ENCODE assay signal across 8 cellular contexts in the genomic region with DNA sequence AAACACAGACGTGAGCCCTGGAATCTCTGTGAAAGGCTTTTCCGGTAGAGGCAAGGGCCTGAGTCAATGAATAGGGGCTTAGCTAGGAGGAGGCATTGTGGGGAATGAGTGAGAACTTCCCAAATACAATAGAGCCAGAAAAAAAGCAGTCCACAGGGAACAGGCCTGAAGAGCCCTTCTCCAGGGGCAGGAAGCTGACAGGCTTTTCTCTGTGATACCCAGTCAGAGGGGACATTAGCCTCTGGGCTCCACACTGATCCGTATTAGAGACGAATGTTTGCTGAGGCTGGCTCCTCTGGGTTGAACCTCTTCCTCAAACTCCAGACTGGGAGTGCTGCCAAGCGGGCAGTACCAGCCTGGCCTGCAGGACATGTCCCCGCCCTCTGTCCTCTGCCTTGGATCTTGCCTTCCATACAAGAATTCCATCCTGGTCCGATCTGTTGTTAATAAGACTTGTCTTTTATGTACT. TPM values are rescaled to one million over a fixed set of nuclear protein-coding genes. Genes with fewer than 3 reads are reported as not detected.
DNase-seq lines count a peak whose midpoint lies in the region; ATAC-seq lines count a peak whose summit lies in the region.

No MANE protein-coding gene starts in this region.

- peaks cover 37% of the 10 kb centered on the region for H3K4me1 ChIP-seq in CD4-positive, CD25-positive, alpha-beta regulatory T cell (ENCODE audit: control insufficient read depth, insufficient read depth, low read length, poor library complexity, severe bottlenecking)
- peaks cover 42% of the 10 kb centered on the region for H3K4me1 ChIP-seq in effector memory CD4-positive, alpha-beta T cell (ENCODE audit: control insufficient read depth, insufficient read depth, low read length, poor library complexity, severe bottlenecking)

- H3K4me1 Mint-ChIP-seq in CD4-positive, CD25-positive, alpha-beta regulatory T cell, result peaks cover 18 to 54% (median 38%) of the 10 kb centered on the region in 4 donors

- peak overlapping the region; percentile 99 to 100 (median 100) for H3K27ac Mint-ChIP-seq in CD4-positive, CD25-positive, alpha-beta regulatory T cell

- H3K27me3 Mint-ChIP-seq in CD4-positive, CD25-positive, alpha-beta regulatory T cell, result peaks cover 6% of the 10 kb centered on the region

- H3K4me3 Mint-ChIP-seq in CD4-positive, CD25-positive, alpha-beta regulatory T cell, result peak overlapping the region in 3 of 4 donors; percentile 19 to 94 (median 32)

- no peaks in the 10 kb centered on the region for H3K9me3 ChIP-seq in CD4-positive, CD25-positive, alpha-beta regulatory T cell (ENCODE audit: control insufficient read depth in 2 of 2, low read length in 2 of 2)
- no peaks in the 10 kb centered on the region for H3K9me3 ChIP-seq in effector memory CD4-positive, alpha-beta T cell (ENCODE audit: control insufficient read depth, low read length)

- H3K9me3 Mint-ChIP-seq in CD4-positive, CD25-positive, alpha-beta regulatory T cell, result peaks cover 0 to 2% (median 0%) of the 10 kb centered on the region in 7 donors

- H3K4me3 ChIP-seq in CD4-positive, CD25-positive, alpha-beta regulatory T cell (ENCODE audit: low read depth, low read length), result no peak overlapping the region
- H3K4me3 ChIP-seq in effector memory CD4-positive, alpha-beta T cell (ENCODE audit: insufficient read depth, low read depth, low read length, poor library complexity, severe bottlenecking), result no peak overlapping the region

- no peaks in the 10 kb centered on the region for H3K27me3 ChIP-seq in CD4-positive, CD25-positive, alpha-beta regulatory T cell (ENCODE audit: control insufficient read depth, insufficient read depth, low read length)
- no peaks in the 10 kb centered on the region for H3K27me3 ChIP-seq in effector memory CD4-positive, alpha-beta T cell (replicated peaks; ENCODE audit: control insufficient read depth, insufficient read depth, low read length, poor library complexity, severe bottlenecking)

- peak overlapping the region; percentile 99 for H3K27ac ChIP-seq in CD4-positive, CD25-positive, alpha-beta regulatory T cell (ENCODE audit: insufficient read depth, low read length, poor library complexity, severe bottlenecking)
- H3K27ac ChIP-seq in effector memory CD4-positive, alpha-beta T cell (ENCODE audit: insufficient read depth, low read length, poor library complexity, severe bottlenecking), result peak overlapping the region; percentile 99

- H3K36me3 ChIP-seq in CD4-positive, CD25-positive, alpha-beta regulatory T cell (ENCODE audit: control insufficient read depth, insufficient read depth, low read length), result peaks cover 5% of the 10 kb centered on the region
- H3K36me3 ChIP-seq in effector memory CD4-positive, alpha-beta T cell (ENCODE audit: control insufficient read depth, insufficient read depth, low read length), result peaks cover under 1% of the 10 kb centered on the region

- ATAC-seq in CD4-positive, CD25-positive, alpha-beta regulatory T cell (ENCODE audit: low read depth in 2 of 2), result no peak
- ATAC-seq in GM18520 (IDR thresholded peaks at IDR 0.05; ENCODE audit: unreplicated experiment) (no peak), GM19467 (IDR thresholded peaks at IDR 0.05; ENCODE audit: unreplicated experiment) (no peak)

- DNase-seq in CD4-positive, CD25-positive, alpha-beta regulatory T cell, result no peak
- peak; percentile 5 for DNase-seq in NCI-H2196 treated with DMSO at 0.1 percent for 48 hours (lab: John Stamatoyannopoulos, UW; ENCODE audit: unreplicated experiment)
- no peak for DNase-seq in effector memory CD4-positive, alpha-beta T cell
- peak; percentile 43 for DNase-seq in myocyte (ENCODE audit: low read depth)
- no peak for DNase-seq in NCI-H2227 (lab: John Stamatoyannopoulos, UW; ENCODE audit: unreplicated experiment)
- DNase-seq in NCI-H1436 treated with DMSO at 0.1 percent for 48 hours (lab: John Stamatoyannopoulos, UW), result no peak

- no peaks in the 10 kb centered on the region for H3K36me3 Mint-ChIP-seq in CD4-positive, CD25-positive, alpha-beta regulatory T cell

RNA-seq across cellular contexts. Expression of gene DHRS12, which starts 2.3 kb away (rescaled TPM):
- total RNA-seq in CD4-positive, CD25-positive, alpha-beta regulatory T cell, result 25.9 TPM
- polyA plus RNA-seq in CD4-positive, CD25-positive, alpha-beta regulatory T cell, result 10 to 100 TPM; 31.3 to 42.9 (median 35.4) TPM
- total RNA-seq in myocyte, result 2.5 and 4.4 TPM in 2 replicates
- 10.1 TPM for polyA plus RNA-seq in myocyte (2012)

RNA-seq across cellular contexts. Expression of gene TMEM272, which starts 43.3 kb away (rescaled TPM):
- 3.3 TPM for total RNA-seq in CD4-positive, CD25-positive, alpha-beta regulatory T cell
- under 1 TPM in 3 of 4 donors, not detected in 1; 0.13 to 0.49 (median 0.16) TPM for polyA plus RNA-seq in CD4-positive, CD25-positive, alpha-beta regulatory T cell
- total RNA-seq in myocyte, result not detected in 2 replicates
- polyA plus RNA-seq in myocyte (2012), result 0.03 TPM

Comparison
In these comparisons a context has a peak if more than half of its experiments do, and no peak if none do; other contexts are left out.
1. DNase-seq: peak in NCI-H2196 treated with DMSO at 0.1 percent for 48 hours (single experiment) and myocyte (single experiment); none in CD4-positive, CD25-positive, alpha-beta regulatory T cell (0 of 3), effector memory CD4-positive, alpha-beta T cell (0 of 3), NCI-H2227 (single experiment) and NCI-H1436 treated with DMSO at 0.1 percent for 48 hours (single experiment).